Comparison of ENCODE assay signal across 8 cellular contexts in genomic region chr13:100674363-100674847, GRCh38. TPM values are rescaled to one million over a fixed set of nuclear protein-coding genes. Genes with fewer than 3 reads are reported as not detected.
A peak's percentile ranks its signal among the peaks of the same experiment; 100 is the strongest.
DNase-seq lines count a peak whose midpoint lies in the region; ATAC-seq and TF ChIP-seq lines count a peak whose summit lies in the region.

TSS of gene TMTC4 (minus strand) at chr13:100674795. CDS start at chr13:100670362, 4,433 bp downstream.

- H3K18ac ChIP-seq in trophoblast cell (ENCODE audit: low read length) = peak within 1 kb of the TSS; percentile 83

- H3K4me2 ChIP-seq in BLaER1 = peak within 1 kb of the TSS; percentile 93
- H3K4me2 ChIP-seq in trophoblast cell (ENCODE audit: low read length) = peak within 1 kb of the TSS; percentile 93

- H2BK12ac ChIP-seq in trophoblast cell (ENCODE audit: low read length) = no peak within 1 kb of the TSS

- H3K14ac ChIP-seq in trophoblast cell (ENCODE audit: low read length) = peak within 1 kb of the TSS; percentile 81

- no peak within 1 kb of the TSS for H3K23ac ChIP-seq in trophoblast cell (ENCODE audit: low read length)

- H3K4me3 ChIP-seq in BLaER1 = peak within 1 kb of the TSS; percentile 93
- H3K4me3 ChIP-seq in WI38 (ENCODE audit: low read depth, low read length) = peak within 1 kb of the TSS; percentile 72
- peak within 1 kb of the TSS; percentile 87 for H3K4me3 ChIP-seq in fibroblast of the aortic adventitia (ENCODE audit: low read depth, low read length)
- peak within 1 kb of the TSS; percentile 82 for H3K4me3 ChIP-seq in trophoblast cell (ENCODE audit: low read depth, low read length)

- H3K9me3 ChIP-seq in BLaER1 = no peaks in the 10 kb centered on the region
- peaks cover 3% of the 10 kb centered on the region for H3K9me3 ChIP-seq in trophoblast cell (ENCODE audit: insufficient read depth, low read depth, low read length)

- H3K79me2 ChIP-seq in trophoblast cell (ENCODE audit: control insufficient read depth, insufficient read depth, low read length, poor library complexity) = peaks cover 6% of the 10 kb centered on the region

- H3K27me3 ChIP-seq in BLaER1 = no peaks in the 10 kb centered on the region
- no peaks in the 10 kb centered on the region for H3K27me3 ChIP-seq in trophoblast cell (ENCODE audit: insufficient read depth, low read length)

- peak within 1 kb of the TSS; percentile 95 for H4K91ac ChIP-seq in trophoblast cell (ENCODE audit: low read depth, low read length)

- peaks cover 20% of the 10 kb centered on the region for H3K4me1 ChIP-seq in BLaER1
- peaks cover 8 to 9% of the 10 kb centered on the region in 2 experiments for H3K4me1 ChIP-seq in trophoblast cell (ENCODE audit: control insufficient read depth in 1 of 2, insufficient read depth in 2 of 2, low read length in 2 of 2)

- H2AFZ ChIP-seq in trophoblast cell (ENCODE audit: insufficient read depth, low read length, poor library complexity) = peak within 1 kb of the TSS; percentile 83

- peaks cover 14% of the 10 kb centered on the region for H3K36me3 ChIP-seq in BLaER1
- H3K36me3 ChIP-seq in trophoblast cell (ENCODE audit: control insufficient read depth in 1 of 2, insufficient read depth in 2 of 2, low read length in 2 of 2) = peaks cover 4 to 8% of the 10 kb centered on the region in 2 experiments

- H3K9ac ChIP-seq in BLaER1 = peak within 1 kb of the TSS; percentile 91
- H3K9ac ChIP-seq in trophoblast cell (ENCODE audit: low read length) = peak within 1 kb of the TSS; percentile 93

- H3K27ac ChIP-seq in BLaER1 (peak within 1 kb of the TSS; percentile 92), trophoblast cell (ENCODE audit: low read depth, low read length) (peak within 1 kb of the TSS; percentile 88)

- DNase-seq in fibroblast of the aortic adventitia (ENCODE audit: low read depth) (no peak), trophoblast cell (peak; percentile 37 to 55), islet precursor cell (no peak), SHP77 (lab: John Stamatoyannopoulos, UW) (no peak)

- H2BK5ac ChIP-seq in trophoblast cell (ENCODE audit: low read depth, low read length, poor library complexity) = peak within 1 kb of the TSS; percentile 74

- WGBS in trophoblast cell (ENCODE audit: extremely low coverage, insufficient coverage, insufficient read length) = no CpG with 5 or more reads among the region's 72 CpGs

- ATAC-seq in GM19324 (IDR thresholded peaks at IDR 0.05; ENCODE audit: low FRiP score, unreplicated experiment) = peak; percentile 51
- peak; percentile 47 for ATAC-seq in HG03342 (IDR thresholded peaks at IDR 0.05; ENCODE audit: unreplicated experiment)

- TF ChIP-seq CTCF in WI38 (IDR thresholded peaks at IDR 0.05; ENCODE audit: low read depth, low read length) (no peak), fibroblast of the aortic adventitia (IDR thresholded peaks at IDR 0.05; ENCODE audit: insufficient read depth, low read length) (no peak)

- peak within 1 kb of the TSS; percentile 46 for H2BK120ac ChIP-seq in trophoblast cell (ENCODE audit: insufficient read depth, low read length, poor library complexity)

- peak within 1 kb of the TSS; percentile 91 for H4K8ac ChIP-seq in trophoblast cell (ENCODE audit: low read depth, low read length)

- peak within 1 kb of the TSS; percentile 35 for H3K4ac ChIP-seq in trophoblast cell (ENCODE audit: low read depth, low read length)

- peak within 1 kb of the TSS; percentile 45 for H4K12ac ChIP-seq in trophoblast cell (ENCODE audit: low read depth, low read length)

- H2AK5ac ChIP-seq in trophoblast cell (ENCODE audit: low read length) = no peak within 1 kb of the TSS

- H3K79me1 ChIP-seq in trophoblast cell (ENCODE audit: low read length) = peaks cover 7% of the 10 kb centered on the region

- peaks cover 42% of the 10 kb centered on the region for H4K20me1 ChIP-seq in BLaER1

RNA-seq across cellular contexts. Expression of gene TMTC4, which starts in this region (rescaled TPM):
- 19.5 and 23.3 TPM in 2 replicates for total RNA-seq in fibroblast of the aortic adventitia (ENCODE audit: low replicate concordance)
- 19.7 and 21.4 TPM in 2 replicates for polyA plus RNA-seq in trophoblast cell (2013)

Comparison
In these comparisons a context has a peak if more than half of its experiments do, and no peak if none do; other contexts are left out.
1. DNase-seq: peak in trophoblast cell (2 of 2); none in fibroblast of the aortic adventitia (single experiment), islet precursor cell (single experiment) and SHP77 (0 of 2).
2. Peak in every context shown above with its lines, with median percentiles within 50 percentile points of each other: H3K4me3 ChIP-seq.